Comparison of ENCODE assay signal across 1 cellular context in genomic region chr2:143176606-143177005, GRCh38.
TF ChIP-seq lines count a peak whose summit lies in the region.

No MANE protein-coding gene starts in this region.

TF ChIP-seq in HepG2, 621 proteins besides CTCF, POLR2A, EP300 and RAD21:
- no peak for TF ChIP-seq STAT6 (CRISPR knock-in tag; IDR thresholded peaks at IDR 0.05; ENCODE audit: borderline replicate concordance)
- no peak for TF ChIP-seq ZNF776 (CRISPR knock-in tag; IDR thresholded peaks at IDR 0.05)
- TF ChIP-seq SYNCRIP (IDR thresholded peaks at IDR 0.05; ENCODE audit: insufficient read depth, low read depth, low read length): no peak
- TF ChIP-seq NBN (conservative IDR thresholded peaks at IDR 0.05): no peak
- no peak for TF ChIP-seq RFX1 (IDR thresholded peaks at IDR 0.05)
- TF ChIP-seq GPBP1L1 (CRISPR knock-in tag; IDR thresholded peaks at IDR 0.05): no peak
- TF ChIP-seq GATAD2A (CRISPR knock-in tag; IDR thresholded peaks at IDR 0.05): no peak
- no peak for TF ChIP-seq SNAPC5 (CRISPR knock-in tag; IDR thresholded peaks at IDR 0.05; ENCODE audit: borderline replicate concordance)
- no peak for TF ChIP-seq SRF (IDR thresholded peaks at IDR 0.05; ENCODE audit: low read depth, low read length)
- TF ChIP-seq ZNF737 (CRISPR knock-in tag; IDR thresholded peaks at IDR 0.05; ENCODE audit: borderline replicate concordance): no peak
- no peak for TF ChIP-seq FOXA3 (CRISPR knock-in tag; IDR thresholded peaks at IDR 0.05)
- TF ChIP-seq, protein P1, sequence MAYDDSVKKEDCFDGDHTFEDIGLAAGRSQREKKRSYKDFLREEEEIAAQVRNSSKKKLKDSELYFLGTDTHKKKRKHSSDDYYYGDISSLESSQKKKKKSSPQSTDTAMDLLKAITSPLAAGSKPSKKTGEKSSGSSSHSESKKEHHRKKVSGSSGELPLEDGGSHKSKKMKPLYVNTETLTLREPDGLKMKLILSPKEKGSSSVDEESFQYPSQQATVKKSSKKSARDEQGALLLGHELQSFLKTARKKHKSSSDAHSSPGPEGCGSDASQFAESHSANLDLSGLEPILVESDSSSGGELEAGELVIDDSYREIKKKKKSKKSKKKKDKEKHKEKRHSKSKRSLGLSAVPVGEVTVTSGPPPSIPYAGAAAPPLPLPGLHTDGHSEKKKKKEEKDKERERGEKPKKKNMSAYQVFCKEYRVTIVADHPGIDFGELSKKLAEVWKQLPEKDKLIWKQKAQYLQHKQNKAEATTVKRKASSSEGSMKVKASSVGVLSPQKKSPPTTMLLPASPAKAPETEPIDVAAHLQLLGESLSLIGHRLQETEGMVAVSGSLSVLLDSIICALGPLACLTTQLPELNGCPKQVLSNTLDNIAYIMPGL (CRISPR knock-in tag; IDR thresholded peaks at IDR 0.05; ENCODE audit: borderline replicate concordance in 1 of 2, low read depth in 1 of 2): no peak
- TF ChIP-seq ZFP36 (IDR thresholded peaks at IDR 0.05; ENCODE audit: borderline replicate concordance, low read depth, low read length, partially characterized antibody): no peak
- no peak for TF ChIP-seq NCOA2 (CRISPR knock-in tag; IDR thresholded peaks at IDR 0.05)
- no peak for TF ChIP-seq CEBPG (CRISPR knock-in tag; IDR thresholded peaks at IDR 0.05)
- TF ChIP-seq JUN (CRISPR knock-in tag; IDR thresholded peaks at IDR 0.05): no peak
- no peak for TF ChIP-seq STAG1 (CRISPR knock-in tag; IDR thresholded peaks at IDR 0.05)
